1 cellular context compared by ENCODE assay signal in the genomic region with DNA sequence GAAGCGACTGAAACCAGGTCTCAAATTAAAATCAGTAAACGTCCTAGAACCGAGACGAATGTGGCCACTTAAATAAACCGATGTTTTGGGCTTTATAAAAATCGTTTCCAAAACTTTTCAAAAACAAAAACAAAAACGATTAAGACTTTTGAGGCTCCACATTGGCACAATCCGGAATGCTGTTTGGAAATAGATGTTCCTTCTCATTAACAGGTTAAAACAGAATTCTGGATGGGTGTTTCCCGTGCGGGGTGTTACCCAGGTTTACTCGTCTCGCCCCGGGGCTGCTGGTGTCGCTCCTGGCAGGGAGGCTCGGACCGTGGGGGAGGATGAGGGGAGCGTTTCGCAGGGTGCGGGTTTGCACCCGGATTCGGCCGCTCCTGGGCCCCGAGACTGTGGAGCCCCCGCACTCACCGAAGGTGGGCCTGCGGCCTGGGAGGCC.
TF ChIP-seq lines count a peak whose summit lies in the region.

No MANE protein-coding gene starts in this region.

TF ChIP-seq in H1, 55 proteins besides CTCF, POLR2A, EP300 and RAD21:
- TF ChIP-seq ATF2 (IDR thresholded peaks at IDR 0.05; ENCODE audit: low read length) (no peak), CHD2 (IDR thresholded peaks at IDR 0.05; ENCODE audit: low read length) (no peak), CBX8 (IDR thresholded peaks at IDR 0.05; ENCODE audit: borderline replicate concordance, low read depth, low read length) (peak; percentile 92; the same call in 1 of the 2 replicates), NANOG (IDR thresholded peaks at IDR 0.05; ENCODE audit: insufficient read depth, low read depth, low read length, poor library complexity, severe bottlenecking) (no peak), SAP30 (IDR thresholded peaks at IDR 0.05; ENCODE audit: insufficient read depth, insufficient replicate concordance, low read length) (no peak), POLR2AphosphoS5 (IDR thresholded peaks at IDR 0.05; ENCODE audit: low read depth, low read length) (no peak), CHD1 (IDR thresholded peaks at IDR 0.05; ENCODE audit: low read depth, low read length) (no peak), RNF2 (IDR thresholded peaks at IDR 0.05; ENCODE audit: borderline replicate concordance, low read depth, low read length, missing control alignments, poor library complexity, severe bottlenecking) (peak; percentile 97), ASH2L (IDR thresholded peaks at IDR 0.05; ENCODE audit: low read length) (peak; percentile 17), JUND (IDR thresholded peaks at IDR 0.05; ENCODE audit: low read length) (no peak), CREB1 (IDR thresholded peaks at IDR 0.05) (no peak)
